In genomic region chr16:49018259-49018931, GRCh38 we compare ENCODE assay signal across 18 cellular contexts.
DNase-seq lines count a peak whose midpoint lies in the region; ATAC-seq, FAIRE-seq and TF ChIP-seq lines count a peak whose summit lies in the region.
"Had no signal": no experiment of that assay in that cellular context is flagged by ENCODE, and none has a peak within 500 bp of the region (broad histone marks: within the 10 kb centered on the region; RNA-seq: fewer than 3 reads in every experiment).

No MANE protein-coding gene starts in this region.

- H2BK15ac ChIP-seq in IMR-90 (ENCODE audit: low read depth, low read length): no peak overlapping the region
- no peak overlapping the region; the same call in 1 of the 2 replicates for H2BK15ac ChIP-seq in H1 (ENCODE audit: low read length)

- H3K79me2 ChIP-seq in H1 (ENCODE audit: control insufficient read depth in 1 of 2, insufficient read depth in 2 of 2, low read length in 2 of 2) (no peaks in the 10 kb centered on the region), neural progenitor cell (ENCODE audit: low read depth) (no peaks in the 10 kb centered on the region), Karpas-422 (ENCODE audit: low read length) (no peaks in the 10 kb centered on the region)

- H3K18ac ChIP-seq in IMR-90 (ENCODE audit: low read depth, low read length) (no peak overlapping the region), H1 (ENCODE audit: extremely low read depth, low read length) (peak overlapping the region; percentile 21; the same call in 1 of the 2 replicates)

- POLR2A ChIA-PET in IMR-90 (lab: Charles Lee; ENCODE audit: unreplicated experiment) (no interaction called here), WTC11 (lab: Charles Lee) (interaction anchor here (0.6 kb wide), 1 partner anchor 123 kb away, joined by 5 read pairs; no protein-coding TSS in a partner anchor), H1 (lab: Charles Lee; ENCODE audit: partially characterized antibody) (interaction anchor here (1.3 kb wide), 1 partner anchor 8 kb away, joined by 3 read pairs; no protein-coding TSS in a partner anchor)

- H3K36me3 ChIP-seq in IMR-90 (ENCODE audit: control insufficient read depth, insufficient read depth, low read length) (no peaks in the 10 kb centered on the region), H1 (ENCODE audit: control insufficient read depth in 2 of 4, insufficient read depth in 4 of 4, low read length in 3 of 4) (no peaks in the 10 kb centered on the region), neural progenitor cell (no peaks in the 10 kb centered on the region), Karpas-422 (ENCODE audit: insufficient read depth, low read length) (no peaks in the 10 kb centered on the region)
- H3K36me3 ChIP-seq: BE2C had no signal

- H3K4me3 ChIP-seq in IMR-90 (ENCODE audit: insufficient read depth, low read depth, low read length) (no peak overlapping the region), H1 (ENCODE audit: extremely low read depth in 1 of 4, insufficient read depth in 2 of 4, low read depth in 3 of 4, low read length in 4 of 4) (no peak overlapping the region), neural progenitor cell (no peak overlapping the region), Karpas-422 (ENCODE audit: low read length) (no peak overlapping the region)

- H2AFZ ChIP-seq in IMR-90 (replicated peaks; ENCODE audit: low read length, poor library complexity) (no peak overlapping the region), H1 (ENCODE audit: low read length) (no peak overlapping the region), neural progenitor cell (replicated peaks) (no peak overlapping the region), Karpas-422 (ENCODE audit: low read length) (no peak overlapping the region)

- H3K14ac ChIP-seq in IMR-90 (replicated peaks; ENCODE audit: low read depth, low read length): no peak overlapping the region
- H3K14ac ChIP-seq in H1 (ENCODE audit: insufficient read length): no peak overlapping the region

- TF ChIP-seq EP300 in H1 (IDR thresholded peaks at IDR 0.05; ENCODE audit: borderline replicate concordance in 1 of 2, low read depth in 2 of 2, low read length in 2 of 2): no peak

- H4K20me1 ChIP-seq in IMR-90 (ENCODE audit: insufficient read depth, low read length) (no peaks in the 10 kb centered on the region), H1 (replicated peaks in 1 of 2; ENCODE audit: control insufficient read depth in 1 of 2, insufficient read depth in 2 of 2, low read length in 2 of 2) (peaks cover 0 to 6% of the 10 kb centered on the region in 2 experiments), neural progenitor cell (ENCODE audit: low read depth) (no peaks in the 10 kb centered on the region), Karpas-422 (ENCODE audit: insufficient read depth, low read depth, low read length) (no peaks in the 10 kb centered on the region)

- CTCF ChIA-PET in IMR-90 (lab: Yijun Ruan, JAX): no interaction called here
- CTCF ChIA-PET in WTC11 (lab: Charles Lee): interaction anchor here (0.6 to 1.9 kb wide), 3 partner anchors 11 to 343 kb away, joined by 3 to 9 read pairs (median 4); no protein-coding TSS in a partner anchor
- CTCF ChIA-PET in H1 (lab: Charles Lee; ENCODE audit: partially characterized antibody): interaction anchor here (1.1 kb wide), 1 partner anchor 37 kb away, joined by 3 read pairs; no protein-coding TSS in a partner anchor

- WGBS in IMR-90 (ENCODE audit: extremely low coverage in 2 of 2, insufficient read length in 1 of 2), 2 experiments: no CpG with 5 or more reads among the region's 3 CpGs
- 93% methylated on average over 3 of the region's 3 CpGs; no CpG with 5 or more reads in 1 of the 2 experiments for WGBS in H1 (ENCODE audit: extremely low coverage in 1 of 2, insufficient coverage in 1 of 2, insufficient read length in 1 of 2, insufficient replicate concordance in 2 of 2, low coverage in 1 of 2, low lambda C conversion rate in 2 of 2, missing lambda C conversion rate in 1 of 2), 2 experiments

- no peaks in the 10 kb centered on the region for H3F3A ChIP-seq in neural progenitor cell (ENCODE audit: low read depth)

- H3K79me1 ChIP-seq in IMR-90 (ENCODE audit: low read depth in 1 of 2, low read length in 2 of 2) (no peaks in the 10 kb centered on the region), H1 (ENCODE audit: low read depth, low read length) (no peaks in the 10 kb centered on the region)

- H3K9me3 Mint-ChIP-seq in WTC11 (no peaks in the 10 kb centered on the region), neural progenitor cell (no peaks in the 10 kb centered on the region)

- H3K23ac ChIP-seq in IMR-90 (ENCODE audit: low read depth, low read length): no peak overlapping the region
- H3K23ac ChIP-seq in H1 (ENCODE audit: insufficient read length): no peak overlapping the region

- dilution Hi-C loops in IMR-90 (cut with HindIII; ENCODE audit: low sequenced_read_pairs, unreplicated experiment): no loop called here

- no peak for TF ChIP-seq RAD21 in IMR-90 (IDR thresholded peaks at IDR 0.05; ENCODE audit: low read length)
- no peak for TF ChIP-seq RAD21 in H1 (IDR thresholded peaks at IDR 0.05 in 1 of 2, conservative IDR thresholded peaks at IDR 0.05 in 1 of 2; ENCODE audit: low read depth in 2 of 2, low read length in 2 of 2)

- H4K5ac ChIP-seq in IMR-90 (ENCODE audit: low read depth, low read length) (no peak overlapping the region), H1 (ENCODE audit: insufficient read length, low read depth, low read length) (no peak overlapping the region)

- H2BK5ac ChIP-seq in IMR-90 (ENCODE audit: low read depth, low read length, poor library complexity, severe bottlenecking) (no peak overlapping the region), H1 (ENCODE audit: low read depth, low read length) (no peak overlapping the region)

- no peaks in the 10 kb centered on the region for H3K36me3 Mint-ChIP-seq in WTC11
- H3K36me3 Mint-ChIP-seq in neural progenitor cell: no peaks in the 10 kb centered on the region
- H3K36me3 Mint-ChIP-seq: CD4-positive, alpha-beta memory T cell; IgD-negative memory B cell had no signal

- DNase-seq in IMR-90: no peak
- DNase-seq in WTC11 (ENCODE audit: low spot score): no peak
- peak in 1 of 2 experiments; percentile 33 for DNase-seq in H1 (ENCODE audit: low read depth in 1 of 2, low spot score in 2 of 2)
- DNase-seq in neural progenitor cell (ENCODE audit: low spot score): no peak
- no peak for DNase-seq in iPS-NIHi7 (ENCODE audit: extremely low spot score)
- DNase-seq in Karpas-422: no peak
- DNase-seq: BE2C; CD4-positive, alpha-beta memory T cell; DMS53; HFFc6 had no signal

- peaks cover 8% of the 10 kb centered on the region; the same call in 1 of the 2 replicates for H3K9me1 ChIP-seq in IMR-90 (ENCODE audit: insufficient read depth, low read length)

- no peak overlapping the region for H2BK12ac ChIP-seq in H1 (ENCODE audit: low read depth, low read length)

- H2BK120ac ChIP-seq in IMR-90 (ENCODE audit: low read depth, low read length) (no peak overlapping the region), H1 (replicated peaks; ENCODE audit: low read depth, low read length) (peak overlapping the region; percentile 24)

- TF ChIP-seq CTCF in IMR-90 (conservative IDR thresholded peaks at IDR 0.05; ENCODE audit: low read depth, low read length) (no peak), WTC11 (IDR thresholded peaks at IDR 0.05) (no peak), H1 (IDR thresholded peaks at IDR 0.05; ENCODE audit: control extremely low read depth in 1 of 3, insufficient read depth in 1 of 3, low read depth in 1 of 3, low read length in 3 of 3) (no peak), neural progenitor cell (IDR thresholded peaks at IDR 0.05) (no peak)

- H4K8ac ChIP-seq in IMR-90 (ENCODE audit: low read depth in 2 of 2, low read length in 2 of 2): no peak overlapping the region
- H4K8ac ChIP-seq in H1 (ENCODE audit: extremely low read depth, insufficient read depth, low read length): no peak overlapping the region

- H4K91ac ChIP-seq in IMR-90 (ENCODE audit: insufficient read depth, low read depth, low read length) (no peak overlapping the region), H1 (replicated peaks; ENCODE audit: insufficient read length, low read length) (no peak overlapping the region)

- H3K9ac ChIP-seq in IMR-90 (ENCODE audit: low read depth, low read length) (no peak overlapping the region), H1 (replicated peaks in 1 of 4; ENCODE audit: extremely low read depth in 1 of 4, low read depth in 3 of 4, low read length in 3 of 4) (no peak overlapping the region), neural progenitor cell (no peak overlapping the region), Karpas-422 (ENCODE audit: low read length) (no peak overlapping the region)
- H3K9ac ChIP-seq: KMS-11 had no signal

- peaks cover 4% of the 10 kb centered on the region; the same call in 1 of the 2 replicates for H3K4me1 ChIP-seq in IMR-90 (ENCODE audit: control insufficient read depth, insufficient read depth, low read length)
- H3K4me1 ChIP-seq in H1 (replicated peaks in 1 of 4; ENCODE audit: control insufficient read depth in 3 of 4, insufficient read depth in 4 of 4, low read length in 3 of 4): peaks cover 9 to 39% (median 22%) of the 10 kb centered on the region in 4 experiments
- H3K4me1 ChIP-seq in neural progenitor cell: peaks cover 35% of the 10 kb centered on the region
- no peaks in the 10 kb centered on the region for H3K4me1 ChIP-seq in Karpas-422 (ENCODE audit: low read length)
- H3K4me1 ChIP-seq: BE2C had no signal

- no peak overlapping the region for H3K27ac Mint-ChIP-seq in WTC11
- H3K27ac Mint-ChIP-seq in neural progenitor cell: no peak overlapping the region
- H3K27ac Mint-ChIP-seq: CD4-positive, alpha-beta memory T cell; HFFc6 had no signal

- H3K4me1 Mint-ChIP-seq in WTC11: peaks cover 44% of the 10 kb centered on the region
- peaks cover 56% of the 10 kb centered on the region for H3K4me1 Mint-ChIP-seq in neural progenitor cell
- H3K4me1 Mint-ChIP-seq: CD4-positive, alpha-beta memory T cell; IgD-negative memory B cell had no signal

- H3K9me3 ChIP-seq in IMR-90 (ENCODE audit: control insufficient read depth, insufficient read depth, low read length) (no peaks in the 10 kb centered on the region), H1 (ENCODE audit: insufficient read depth in 2 of 2, low read depth in 1 of 2, low read length in 1 of 2) (no peaks in the 10 kb centered on the region), neural progenitor cell (ENCODE audit: low read depth) (no peaks in the 10 kb centered on the region), Karpas-422 (ENCODE audit: low read length) (no peaks in the 10 kb centered on the region)
- H3K9me3 ChIP-seq: BE2C had no signal

- H3K27me3 ChIP-seq in IMR-90 (ENCODE audit: control insufficient read depth, insufficient read depth, low read length): peaks cover 33% of the 10 kb centered on the region
- H3K27me3 ChIP-seq in H1 (replicated peaks in 1 of 4; ENCODE audit: control insufficient read depth in 3 of 4, extremely low read depth in 1 of 4, insufficient read depth in 3 of 4, low read length in 3 of 4): peaks cover 0 to 2% (median 0%) of the 10 kb centered on the region in 4 experiments; a peak in 2 of 7 replicates
- H3K27me3 ChIP-seq in neural progenitor cell: no peaks in the 10 kb centered on the region
- no peaks in the 10 kb centered on the region for H3K27me3 ChIP-seq in Karpas-422 (ENCODE audit: low read length)
- H3K27me3 ChIP-seq: BE2C had no signal

- H3K9me2 ChIP-seq in Karpas-422 (replicated peaks; ENCODE audit: insufficient read depth, low read length): no peaks in the 10 kb centered on the region

- FAIRE-seq in H1 (lab: Jason Lieb, UNC): no peak
- FAIRE-seq: A204.1, D721Med, GM12891, GM19239 had no signal

- peaks cover 7% of the 10 kb centered on the region for H3K23me2 ChIP-seq in H1 (ENCODE audit: low read depth, low read length)

- TF ChIP-seq POLR2A in IMR-90 (IDR thresholded peaks at IDR 0.05; ENCODE audit: low read depth, low read length) (no peak), H1 (IDR thresholded peaks at IDR 0.05; ENCODE audit: control extremely low read depth in 1 of 2, low read depth in 2 of 2, low read length in 2 of 2) (no peak)

- no TSS peak for BruUV-seq in IMR-90 (replicated peaks; lab: Mats Ljungman, UMichigan)

- no peak overlapping the region for H3K56ac ChIP-seq in IMR-90 (ENCODE audit: extremely low read depth, insufficient read depth, low read length)
- no peak overlapping the region for H3K56ac ChIP-seq in H1 (replicated peaks; ENCODE audit: insufficient read length, low read depth, low read length)

- intact Hi-C loops in IMR-90 (cut with micrococcal nuclease): no loop called here

- H3K4me2 ChIP-seq in IMR-90 (ENCODE audit: low read depth, low read length) (no peak overlapping the region), H1 (ENCODE audit: insufficient read depth in 1 of 2, low read depth in 2 of 2, low read length in 2 of 2) (no peak overlapping the region), neural progenitor cell (peak overlapping the region; percentile 52), Karpas-422 (ENCODE audit: low read depth, low read length, poor library complexity, severe bottlenecking) (no peak overlapping the region)
- H3K4me2 ChIP-seq: KMS-11 had no signal

- H3K4ac ChIP-seq in IMR-90 (ENCODE audit: low read depth, low read length) (no peak overlapping the region), H1 (replicated peaks; ENCODE audit: insufficient read length, low read depth, low read length) (no peak overlapping the region)

- in situ Hi-C loops in IMR-90 (cut with MboI; ENCODE audit: low sequenced_read_pairs): no loop called here

- H3K27ac ChIP-seq in IMR-90 (ENCODE audit: insufficient read depth, low read length) (no peak overlapping the region), H1 (ENCODE audit: low read depth, low read length) (no peak overlapping the region), neural progenitor cell (no peak overlapping the region), Karpas-422 (ENCODE audit: low read length) (no peak overlapping the region)
- H3K27ac ChIP-seq: C4-2B, KMS-11 had no signal

- no peak overlapping the region for H2AK9ac ChIP-seq in IMR-90 (replicated peaks; ENCODE audit: low read depth, low read length, poor library complexity)

- no peak overlapping the region for H2AK5ac ChIP-seq in IMR-90 (ENCODE audit: low read depth, low read length)
- no peak overlapping the region; the same call in 1 of the 2 replicates for H2AK5ac ChIP-seq in H1 (ENCODE audit: low read depth, low read length)

- H3K27me3 Mint-ChIP-seq in WTC11 (ENCODE audit: low read depth) (peaks cover under 1% of the 10 kb centered on the region; the same call in 1 of the 2 replicates), neural progenitor cell (ENCODE audit: insufficient read depth, low read depth) (peaks cover 19% of the 10 kb centered on the region)
- H3K27me3 Mint-ChIP-seq: IgD-negative memory B cell had no signal

- no peak overlapping the region for H2BK20ac ChIP-seq in IMR-90 (ENCODE audit: low read depth, low read length)
- no peak overlapping the region for H2BK20ac ChIP-seq in H1 (ENCODE audit: low read length)

- H3K4me3 Mint-ChIP-seq in WTC11 (no peak overlapping the region), neural progenitor cell (no peak overlapping the region)
- H3K4me3 Mint-ChIP-seq: CD4-positive, alpha-beta memory T cell; HFFc6; IgD-negative memory B cell had no signal

- no peak for ATAC-seq in IMR-90 (ENCODE audit: low read depth)
- no peak for ATAC-seq in WTC11
- ATAC-seq in GM19397 (IDR thresholded peaks at IDR 0.05; ENCODE audit: unreplicated experiment): no peak
